1 cellular context compared by ENCODE assay signal in genomic region chr10:100535338-100535714, GRCh38.
A peak's percentile ranks its signal among the peaks of the same experiment; 100 is the strongest.
TF ChIP-seq lines count a peak whose summit lies in the region.

No MANE protein-coding gene starts in this region.

TF ChIP-seq in HepG2, 621 proteins besides CTCF, POLR2A, EP300 and RAD21:
- TF ChIP-seq CCDC6 (CRISPR knock-in tag; IDR thresholded peaks at IDR 0.05), result no peak
- no peak for TF ChIP-seq ZBED4 (CRISPR knock-in tag; IDR thresholded peaks at IDR 0.05; ENCODE audit: borderline replicate concordance)
- TF ChIP-seq NONO (IDR thresholded peaks at IDR 0.05), result no peak
- no peak for TF ChIP-seq NONO (CRISPR knock-in tag; conservative IDR thresholded peaks at IDR 0.05)
- TF ChIP-seq SIX1 (CRISPR knock-in tag; IDR thresholded peaks at IDR 0.05; ENCODE audit: borderline replicate concordance), result no peak
- no peak for TF ChIP-seq BHLHE40 (IDR thresholded peaks at IDR 0.05; ENCODE audit: low read length)
- 0 out of 2 replicates have a peak, but pooled peaks have one; percentile 29 for TF ChIP-seq STAT6 (CRISPR knock-in tag; IDR thresholded peaks at IDR 0.05; ENCODE audit: borderline replicate concordance)
- no peak for TF ChIP-seq ZNF432 (CRISPR knock-in tag; IDR thresholded peaks at IDR 0.05; ENCODE audit: borderline replicate concordance)
- no peak for TF ChIP-seq CSRNP1 (CRISPR knock-in tag; IDR thresholded peaks at IDR 0.05)
- no peak for TF ChIP-seq ZNF282 (IDR thresholded peaks at IDR 0.05; ENCODE audit: partially characterized antibody)
- TF ChIP-seq HOXA5 (CRISPR knock-in tag; IDR thresholded peaks at IDR 0.05), result no peak
- TF ChIP-seq ZNF574 (CRISPR knock-in tag; IDR thresholded peaks at IDR 0.05), result no peak
- 0 out of 2 replicates have a peak, but pooled peaks have one; percentile 8 for TF ChIP-seq ZNF510 (CRISPR knock-in tag; IDR thresholded peaks at IDR 0.05; ENCODE audit: low read depth)
- TF ChIP-seq ZNF335 (CRISPR knock-in tag; IDR thresholded peaks at IDR 0.05), result no peak
- no peak for TF ChIP-seq ZNF546 (CRISPR knock-in tag; conservative IDR thresholded peaks at IDR 0.05)
